Comparison of ENCODE assay signal across 14 cellular contexts in the genomic region with DNA sequence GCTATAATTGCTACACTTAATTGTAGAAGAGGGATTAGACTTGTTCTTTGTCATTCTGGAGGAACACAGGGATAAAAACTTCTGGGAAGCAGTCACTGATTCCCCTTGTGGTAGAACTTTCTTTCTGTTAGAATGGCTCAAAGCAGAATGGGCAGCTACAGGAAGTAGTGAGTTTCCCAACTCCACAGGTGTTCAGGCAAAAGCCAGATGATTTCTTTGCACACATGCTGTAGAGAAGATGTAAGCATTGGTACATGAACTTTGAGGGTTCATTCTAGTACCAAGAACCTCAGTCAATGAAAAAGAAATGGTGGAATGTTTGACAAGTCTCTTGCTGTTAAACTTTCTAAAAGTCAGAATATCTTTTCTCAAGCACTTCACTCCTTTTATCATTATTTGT.
"Had no signal": no experiment of that assay in that cellular context is flagged by ENCODE, and none has a peak within 500 bp of the region (broad histone marks: within the 10 kb centered on the region; RNA-seq: fewer than 3 reads in every experiment).

No MANE protein-coding gene starts in this region.

- H3K4me3 Mint-ChIP-seq: immature natural killer cell; mesothelial cell of epicardium; nephron progenitor cell; stimulated activated naive CD8-positive, alpha-beta T cell treated with anti-CD3 and anti-CD28 coated beads, Interleukin-15, amount 100 ng/mL, for 72 hours; T-cell had no signal

- H3K27ac ChIP-seq: colonic mucosa, sigmoid colon, spleen, upper lobe of left lung had no signal

- ATAC-seq: stimulated activated naive CD8-positive, alpha-beta T cell treated with anti-CD3 and anti-CD28 coated beads, Interleukin-15, amount 100 ng/mL, for 72 hours; T-cell had no signal

- H3K9me3 Mint-ChIP-seq: activated T-helper 2 cell treated with anti-CD3 and anti-CD28 coated beads, Interferon-gamma antibody, Interleukin-2, Interleukin-4, amounts not matched to agents 10 μg/mL and 5 μg/mL and 100 μg/mL, durations not matched to agents 14 hours and 24 hours and 36 hours; immature natural killer cell; mesothelial cell of epicardium; nephron progenitor cell; stimulated activated naive CD8-positive, alpha-beta T cell treated with anti-CD3 and anti-CD28 coated beads, Interleukin-15, amount 100 ng/mL, for 72 hours; T-cell had no signal

- H3K27me3 ChIP-seq: colonic mucosa, sigmoid colon, spleen, upper lobe of left lung had no signal

- H3K9me3 ChIP-seq: colonic mucosa, sigmoid colon, spleen, upper lobe of left lung had no signal

- H3K4me3 ChIP-seq: colonic mucosa, sigmoid colon, spleen, upper lobe of left lung had no signal

- H3K27ac Mint-ChIP-seq: activated T-helper 2 cell treated with anti-CD3 and anti-CD28 coated beads, Interferon-gamma antibody, Interleukin-2, Interleukin-4, amounts not matched to agents 10 μg/mL and 5 μg/mL and 100 μg/mL, durations not matched to agents 14 hours and 24 hours and 36 hours; immature natural killer cell; mesothelial cell of epicardium; nephron progenitor cell; T-cell had no signal

- DNase-seq: activated naive CD4-positive, alpha-beta T cell treated with anti-CD3 and anti-CD28 coated beads, Interleukin-2, amount 50 U/mL, for 16 hours; activated T-cell treated with anti-CD3 and anti-CD28 coated beads for 4 hours; colonic mucosa; head of caudate nucleus; immature natural killer cell; nephron progenitor cell; sigmoid colon; spleen; stimulated activated naive CD8-positive, alpha-beta T cell treated with anti-CD3 and anti-CD28 coated beads, Interleukin-15, amount 100 ng/mL, for 72 hours; T-cell; T-helper 9 cell; upper lobe of left lung had no signal

- H3K27me3 Mint-ChIP-seq: stimulated activated naive CD8-positive, alpha-beta T cell treated with anti-CD3 and anti-CD28 coated beads, Interleukin-15, amount 100 ng/mL, for 72 hours; T-cell had no signal
